Comparison of ENCODE assay signal across 24 cellular contexts in the genomic region with DNA sequence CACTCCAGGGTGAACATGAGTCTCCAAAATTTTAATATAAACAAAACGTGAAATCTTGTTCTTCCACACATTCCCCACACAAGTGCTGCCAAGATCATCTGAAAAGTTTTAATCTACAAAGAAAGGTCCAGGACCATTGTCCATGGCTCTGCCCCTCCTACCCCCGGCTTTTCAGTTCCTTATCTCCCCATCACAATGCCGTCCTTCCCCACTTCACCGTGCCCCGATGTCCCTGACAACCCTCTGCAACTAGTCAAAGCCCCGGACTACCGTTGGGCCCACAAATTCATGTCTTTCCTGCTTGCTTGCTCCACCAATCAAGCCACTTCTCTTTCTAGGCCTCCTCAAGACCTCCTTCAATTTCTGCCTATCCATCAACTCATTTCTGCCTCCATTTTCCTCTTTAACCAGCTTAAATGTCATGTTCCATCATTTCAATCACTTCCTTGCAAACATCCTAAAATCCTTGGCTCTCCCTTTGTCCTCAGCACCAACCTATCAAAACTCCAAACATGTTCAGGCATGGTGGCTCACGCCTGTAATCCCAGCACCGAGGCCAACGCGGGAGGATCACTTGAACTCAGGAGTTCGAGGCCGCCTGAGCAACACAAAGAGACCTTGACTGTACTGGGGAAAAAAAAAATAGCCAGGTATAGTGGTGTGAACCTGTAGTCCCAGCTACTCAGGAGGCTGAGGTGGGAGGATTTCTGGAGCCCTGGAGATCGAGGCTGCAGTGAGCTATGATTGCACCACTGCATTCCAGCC.
"Had no signal": no experiment of that assay in that cellular context is flagged by ENCODE, and none has a peak within 500 bp of the region (broad histone marks: within the 10 kb centered on the region; RNA-seq: fewer than 3 reads in every experiment).

No MANE protein-coding gene starts in this region.

- H3K27me3 ChIP-seq: brain microvascular endothelial cell had no signal

- ATAC-seq: activated T-cell treated with anti-CD3 and anti-CD28 coated beads, Interleukin-2, amount 50 U/mL, for 72 hours; T-helper 17 cell had no signal

- DNase-seq: activated CD4-positive, alpha-beta memory T cell treated with anti-CD3 and anti-CD28 coated beads, Interleukin-2, amount 10 ng/mL, durations not matched to agents 7 days and 5 days; activated CD4-positive, alpha-beta T cell treated with anti-CD3 and anti-CD28 coated beads, Interleukin-2, amount 50 U/mL, for 1 hour; activated CD4-positive, CD25-positive, alpha-beta regulatory T cell; activated gamma-delta T cell treated with Interleukin-2 at 50 U/mL for 16 hours; activated naive CD4-positive, alpha-beta T cell treated with anti-CD3 and anti-CD28 coated beads, Interleukin-2, amount 10 ng/mL, durations not matched to agents 7 days and 5 days; activated naive CD8-positive, alpha-beta T cell treated with anti-CD3 and anti-CD28 coated beads for 36 hours; activated T-cell treated with anti-CD3 and anti-CD28 coated beads, Interleukin-2, amount 50 U/mL, for 72 hours; brain microvascular endothelial cell; caudate nucleus; Kasumi-1; KBM-7; NCI-H1048; NCI-H1417; NCI-H2029; NCI-H2107; NCI-H2227 treated with DMSO at 0.1 percent for 48 hours; NCI-H446 treated with DMSO at 0.1 percent for 48 hours; NCI-H526 treated with DMSO at 0.1 percent for 48 hours; NCI-H82; SIG-M5; T-helper 17 cell; T-helper 9 cell had no signal

- H3K4me3 Mint-ChIP-seq: activated CD4-positive, alpha-beta memory T cell treated with anti-CD3 and anti-CD28 coated beads, Interleukin-2, amount 10 ng/mL, durations not matched to agents 7 days and 5 days; activated naive CD4-positive, alpha-beta T cell treated with anti-CD3 and anti-CD28 coated beads, Interleukin-2, amount 10 ng/mL, durations not matched to agents 7 days and 5 days; activated T-cell treated with anti-CD3 and anti-CD28 coated beads, Interleukin-2, amount 50 U/mL, for 72 hours; T-helper 17 cell had no signal

- H3K27ac Mint-ChIP-seq: activated CD4-positive, alpha-beta memory T cell treated with anti-CD3 and anti-CD28 coated beads, Interleukin-2, amount 10 ng/mL, durations not matched to agents 7 days and 5 days; activated naive CD4-positive, alpha-beta T cell treated with anti-CD3 and anti-CD28 coated beads, Interleukin-2, amount 10 ng/mL, durations not matched to agents 7 days and 5 days; activated naive CD8-positive, alpha-beta T cell treated with anti-CD3 and anti-CD28 coated beads for 36 hours; activated T-cell treated with anti-CD3 and anti-CD28 coated beads, Interleukin-2, amount 50 U/mL, for 72 hours; activated T-helper 2 cell treated with anti-CD3 and anti-CD28 coated beads, Interferon-gamma antibody, Interleukin-2, Interleukin-4, amounts not matched to agents 10 μg/mL and 5 μg/mL and 100 μg/mL, durations not matched to agents 14 hours and 24 hours and 36 hours; T-helper 17 cell had no signal

- H3K36me3 ChIP-seq: brain microvascular endothelial cell had no signal

- H3K27ac ChIP-seq: brain microvascular endothelial cell, VCaP had no signal

- H3K9me3 Mint-ChIP-seq: activated CD4-positive, alpha-beta memory T cell treated with anti-CD3 and anti-CD28 coated beads, Interleukin-2, amount 10 ng/mL, durations not matched to agents 7 days and 5 days; activated naive CD4-positive, alpha-beta T cell treated with anti-CD3 and anti-CD28 coated beads, Interleukin-2, amount 10 ng/mL, durations not matched to agents 7 days and 5 days; activated T-helper 2 cell treated with anti-CD3 and anti-CD28 coated beads, Interferon-gamma antibody, Interleukin-2, Interleukin-4, amounts not matched to agents 10 μg/mL and 5 μg/mL and 100 μg/mL, durations not matched to agents 14 hours and 24 hours and 36 hours had no signal

- H3K27me3 Mint-ChIP-seq: activated CD4-positive, alpha-beta memory T cell treated with anti-CD3 and anti-CD28 coated beads, Interleukin-2, amount 10 ng/mL, durations not matched to agents 7 days and 5 days; activated naive CD8-positive, alpha-beta T cell treated with anti-CD3 and anti-CD28 coated beads for 36 hours had no signal
